ENCODE assay signal across 1 cellular context in the genomic region with DNA sequence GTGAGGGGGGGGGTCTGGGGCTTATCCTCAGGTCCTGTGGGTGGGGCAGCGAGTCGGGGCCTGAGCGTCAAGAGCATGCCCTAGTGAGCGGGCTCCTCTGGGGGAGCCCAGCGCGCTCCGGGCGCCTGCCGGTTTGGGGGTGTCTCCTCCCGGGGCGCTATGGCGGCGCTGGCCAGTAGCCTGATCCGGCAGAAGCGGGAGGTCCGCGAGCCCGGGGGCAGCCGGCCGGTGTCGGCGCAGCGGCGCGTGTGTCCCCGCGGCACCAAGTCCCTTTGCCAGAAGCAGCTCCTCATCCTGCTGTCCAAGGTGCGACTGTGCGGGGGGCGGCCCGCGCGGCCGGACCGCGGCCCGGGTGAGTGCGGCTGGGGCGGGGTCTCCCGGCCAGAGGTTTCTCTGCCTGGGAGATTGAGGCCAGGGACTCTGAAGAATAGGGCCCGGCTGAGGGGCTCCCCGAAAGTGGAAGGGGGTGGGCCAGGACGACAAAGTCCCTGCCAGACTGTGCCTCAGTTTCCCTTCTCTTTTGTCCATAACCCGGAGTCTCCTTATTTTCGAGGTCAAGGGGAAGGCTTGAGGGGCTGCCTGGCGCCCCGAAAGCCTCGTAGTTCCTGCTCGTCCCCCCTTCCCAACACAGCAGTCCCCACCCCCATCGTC.
TF ChIP-seq lines count a peak whose summit lies in the region.

A gene (plus strand): TSS at position 51 of the 651 bp plus-strand sequence. CDS start 109 bp downstream, at position 160.

TF ChIP-seq in SK-N-SH treated with all-trans-retinoic acid at 6 μM for 48 hours, 23 proteins besides CTCF, POLR2A, EP300 and RAD21 (continued from another document):
- TF ChIP-seq, protein P1, sequence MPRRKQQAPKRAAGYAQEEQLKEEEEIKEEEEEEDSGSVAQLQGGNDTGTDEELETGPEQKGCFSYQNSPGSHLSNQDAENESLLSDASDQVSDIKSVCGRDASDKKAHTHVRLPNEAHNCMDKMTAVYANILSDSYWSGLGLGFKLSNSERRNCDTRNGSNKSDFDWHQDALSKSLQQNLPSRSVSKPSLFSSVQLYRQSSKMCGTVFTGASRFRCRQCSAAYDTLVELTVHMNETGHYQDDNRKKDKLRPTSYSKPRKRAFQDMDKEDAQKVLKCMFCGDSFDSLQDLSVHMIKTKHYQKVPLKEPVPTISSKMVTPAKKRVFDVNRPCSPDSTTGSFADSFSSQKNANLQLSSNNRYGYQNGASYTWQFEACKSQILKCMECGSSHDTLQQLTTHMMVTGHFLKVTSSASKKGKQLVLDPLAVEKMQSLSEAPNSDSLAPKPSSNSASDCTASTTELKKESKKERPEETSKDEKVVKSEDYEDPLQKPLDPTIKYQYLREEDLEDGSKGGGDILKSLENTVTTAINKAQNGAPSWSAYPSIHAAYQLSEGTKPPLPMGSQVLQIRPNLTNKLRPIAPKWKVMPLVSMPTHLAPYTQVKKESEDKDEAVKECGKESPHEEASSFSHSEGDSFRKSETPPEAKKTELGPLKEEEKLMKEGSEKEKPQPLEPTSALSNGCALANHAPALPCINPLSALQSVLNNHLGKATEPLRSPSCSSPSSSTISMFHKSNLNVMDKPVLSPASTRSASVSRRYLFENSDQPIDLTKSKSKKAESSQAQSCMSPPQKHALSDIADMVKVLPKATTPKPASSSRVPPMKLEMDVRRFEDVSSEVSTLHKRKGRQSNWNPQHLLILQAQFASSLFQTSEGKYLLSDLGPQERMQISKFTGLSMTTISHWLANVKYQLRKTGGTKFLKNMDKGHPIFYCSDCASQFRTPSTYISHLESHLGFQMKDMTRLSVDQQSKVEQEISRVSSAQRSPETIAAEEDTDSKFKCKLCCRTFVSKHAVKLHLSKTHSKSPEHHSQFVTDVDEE (CRISPR knock-in tag; IDR thresholded peaks at IDR 0.05), result no peak
- TF ChIP-seq ZC3H10 (CRISPR knock-in tag; IDR thresholded peaks at IDR 0.05) (no peak), ZNF70 (CRISPR knock-in tag; IDR thresholded peaks at IDR 0.05) (no peak), RARB (CRISPR knock-in tag; IDR thresholded peaks at IDR 0.05) (no peak), CSDC2 (CRISPR knock-in tag; IDR thresholded peaks at IDR 0.05) (no peak), ZFP30 (CRISPR knock-in tag; IDR thresholded peaks at IDR 0.05) (no peak), PPARA (CRISPR knock-in tag; IDR thresholded peaks at IDR 0.05; ENCODE audit: borderline replicate concordance) (no peak), OSR1 (CRISPR knock-in tag; IDR thresholded peaks at IDR 0.05) (no peak)
- TF ChIP-seq, protein P2, sequence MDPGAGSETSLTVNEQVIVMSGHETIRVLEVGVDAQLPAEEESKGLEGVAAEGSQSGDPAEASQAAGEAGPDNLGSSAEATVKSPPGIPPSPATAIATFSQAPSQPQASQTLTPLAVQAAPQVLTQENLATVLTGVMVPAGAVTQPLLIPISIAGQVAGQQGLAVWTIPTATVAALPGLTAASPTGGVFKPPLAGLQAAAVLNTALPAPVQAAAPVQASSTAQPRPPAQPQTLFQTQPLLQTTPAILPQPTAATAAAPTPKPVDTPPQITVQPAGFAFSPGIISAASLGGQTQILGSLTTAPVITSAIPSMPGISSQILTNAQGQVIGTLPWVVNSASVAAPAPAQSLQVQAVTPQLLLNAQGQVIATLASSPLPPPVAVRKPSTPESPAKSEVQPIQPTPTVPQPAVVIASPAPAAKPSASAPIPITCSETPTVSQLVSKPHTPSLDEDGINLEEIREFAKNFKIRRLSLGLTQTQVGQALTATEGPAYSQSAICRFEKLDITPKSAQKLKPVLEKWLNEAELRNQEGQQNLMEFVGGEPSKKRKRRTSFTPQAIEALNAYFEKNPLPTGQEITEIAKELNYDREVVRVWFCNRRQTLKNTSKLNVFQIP (CRISPR knock-in tag; IDR thresholded peaks at IDR 0.05; ENCODE audit: borderline replicate concordance, low read depth), result no peak
- TF ChIP-seq, protein P3, sequence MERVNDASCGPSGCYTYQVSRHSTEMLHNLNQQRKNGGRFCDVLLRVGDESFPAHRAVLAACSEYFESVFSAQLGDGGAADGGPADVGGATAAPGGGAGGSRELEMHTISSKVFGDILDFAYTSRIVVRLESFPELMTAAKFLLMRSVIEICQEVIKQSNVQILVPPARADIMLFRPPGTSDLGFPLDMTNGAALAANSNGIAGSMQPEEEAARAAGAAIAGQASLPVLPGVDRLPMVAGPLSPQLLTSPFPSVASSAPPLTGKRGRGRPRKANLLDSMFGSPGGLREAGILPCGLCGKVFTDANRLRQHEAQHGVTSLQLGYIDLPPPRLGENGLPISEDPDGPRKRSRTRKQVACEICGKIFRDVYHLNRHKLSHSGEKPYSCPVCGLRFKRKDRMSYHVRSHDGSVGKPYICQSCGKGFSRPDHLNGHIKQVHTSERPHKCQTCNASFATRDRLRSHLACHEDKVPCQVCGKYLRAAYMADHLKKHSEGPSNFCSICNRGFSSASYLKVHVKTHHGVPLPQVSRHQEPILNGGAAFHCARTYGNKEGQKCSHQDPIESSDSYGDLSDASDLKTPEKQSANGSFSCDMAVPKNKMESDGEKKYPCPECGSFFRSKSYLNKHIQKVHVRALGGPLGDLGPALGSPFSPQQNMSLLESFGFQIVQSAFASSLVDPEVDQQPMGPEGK (CRISPR knock-in tag; IDR thresholded peaks at IDR 0.05; ENCODE audit: borderline replicate concordance), result no peak
